ENCODE assay signal across 8 cellular contexts in the genomic region with DNA sequence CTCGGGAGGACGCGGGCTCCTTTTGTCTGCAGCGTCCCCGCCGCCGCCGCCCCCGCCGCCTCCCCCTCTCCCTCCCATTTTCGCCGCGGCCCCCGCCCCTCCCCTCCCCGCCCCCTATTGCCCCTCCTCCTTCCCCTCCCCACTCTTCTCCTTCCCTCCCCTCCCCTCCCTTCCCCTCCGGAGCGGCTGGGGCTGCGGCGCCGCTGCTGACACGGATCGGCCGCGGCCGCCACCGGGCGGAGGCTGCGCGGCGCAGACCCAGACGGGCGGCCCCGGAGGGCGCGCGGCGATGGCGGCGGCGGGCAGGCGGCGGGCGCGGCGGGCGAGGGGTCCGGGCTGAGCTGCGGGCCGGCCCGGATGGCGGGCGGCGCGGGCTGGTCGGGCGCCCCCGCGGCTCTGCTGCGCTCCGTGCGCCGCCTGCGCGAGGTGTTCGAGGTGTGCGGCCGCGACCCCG. TPM values are rescaled to one million over a fixed set of nuclear protein-coding genes. Genes with fewer than 3 reads are reported as not detected.
DNase-seq lines count a peak whose midpoint lies in the region; ATAC-seq, FAIRE-seq and TF ChIP-seq lines count a peak whose summit lies in the region.

A gene with protein sequence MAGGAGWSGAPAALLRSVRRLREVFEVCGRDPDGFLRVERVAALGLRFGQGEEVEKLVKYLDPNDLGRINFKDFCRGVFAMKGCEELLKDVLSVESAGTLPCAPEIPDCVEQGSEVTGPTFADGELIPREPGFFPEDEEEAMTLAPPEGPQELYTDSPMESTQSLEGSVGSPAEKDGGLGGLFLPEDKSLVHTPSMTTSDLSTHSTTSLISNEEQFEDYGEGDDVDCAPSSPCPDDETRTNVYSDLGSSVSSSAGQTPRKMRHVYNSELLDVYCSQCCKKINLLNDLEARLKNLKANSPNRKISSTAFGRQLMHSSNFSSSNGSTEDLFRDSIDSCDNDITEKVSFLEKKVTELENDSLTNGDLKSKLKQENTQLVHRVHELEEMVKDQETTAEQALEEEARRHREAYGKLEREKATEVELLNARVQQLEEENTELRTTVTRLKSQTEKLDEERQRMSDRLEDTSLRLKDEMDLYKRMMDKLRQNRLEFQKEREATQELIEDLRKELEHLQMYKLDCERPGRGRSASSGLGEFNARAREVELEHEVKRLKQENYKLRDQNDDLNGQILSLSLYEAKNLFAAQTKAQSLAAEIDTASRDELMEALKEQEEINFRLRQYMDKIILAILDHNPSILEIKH (plus strand): TSS at position 180 of the 454 bp plus-strand sequence. CDS start 178 bp downstream, at position 358.

- H3K27me3 ChIP-seq in ascending aorta (peaks cover 7% of the 10 kb centered on the region), SJCRH30 (no peaks in the 10 kb centered on the region)

- intact Hi-C loops in ascending aorta (cut with DNase I): no loop called here

- peaks cover 9 to 26% of the 10 kb centered on the region in 2 donors for H3K4me1 Mint-ChIP-seq in stimulated activated naive B cell treated with anti-CD40 and anti-IgM and Interleukin-4, amounts not matched to agents 10 μg/mL and 1 μg/mL and 100 μg/mL, for 72 hours

- no peaks in the 10 kb centered on the region for H3K36me3 ChIP-seq in ascending aorta
- no peaks in the 10 kb centered on the region for H3K36me3 ChIP-seq in SJCRH30

- peaks cover 3 to 5% of the 10 kb centered on the region in 2 donors for H3K36me3 Mint-ChIP-seq in stimulated activated naive B cell treated with anti-CD40 and anti-IgM and Interleukin-4, amounts not matched to agents 10 μg/mL and 1 μg/mL and 100 μg/mL, for 72 hours

- H3K4me3 Mint-ChIP-seq in stimulated activated naive B cell treated with anti-CD40 and anti-IgM and Interleukin-4, amounts not matched to agents 10 μg/mL and 1 μg/mL and 100 μg/mL, for 72 hours: peak within 1 kb of the TSS; percentile 75 to 81

- ATAC-seq in stimulated activated naive B cell treated with anti-CD40 and anti-IgM and Interleukin-4, amounts not matched to agents 10 μg/mL and 1 μg/mL and 100 μg/mL, for 72 hours (replicated peaks): peak; percentile 47 to 49

- H3K27ac Mint-ChIP-seq in stimulated activated naive B cell treated with anti-CD40 and anti-IgM and Interleukin-4, amounts not matched to agents 10 μg/mL and 1 μg/mL and 100 μg/mL, for 72 hours: no peak within 1 kb of the TSS

- no peak within 1 kb of the TSS for H3K27ac ChIP-seq in ascending aorta
- no peak within 1 kb of the TSS for H3K27ac ChIP-seq in SJCRH30

- FAIRE-seq in HTR-8/SVneo (lab: Jason Lieb, UNC): peak; percentile 13

- H3K9me3 Mint-ChIP-seq in stimulated activated naive B cell treated with anti-CD40 and anti-IgM and Interleukin-4, amounts not matched to agents 10 μg/mL and 1 μg/mL and 100 μg/mL, for 72 hours: no peaks in the 10 kb centered on the region

- H3K4me1 ChIP-seq in ascending aorta (peaks cover 4 to 6% of the 10 kb centered on the region in 2 donors), SJCRH30 (no peaks in the 10 kb centered on the region)

- peaks cover 59 to 74% of the 10 kb centered on the region in 2 donors for H3K27me3 Mint-ChIP-seq in stimulated activated naive B cell treated with anti-CD40 and anti-IgM and Interleukin-4, amounts not matched to agents 10 μg/mL and 1 μg/mL and 100 μg/mL, for 72 hours

- H3K4me3 ChIP-seq in AG10803 (ENCODE audit: low read length) (peak within 1 kb of the TSS; percentile 27; the same call in 1 of the 2 replicates), ascending aorta (peak within 1 kb of the TSS; percentile 51), iPS-18c (ENCODE audit: insufficient read depth, low read depth, low read length) (peak within 1 kb of the TSS; percentile 52), SJCRH30 (no peak within 1 kb of the TSS)

- H3K9me3 ChIP-seq in ascending aorta (no peaks in the 10 kb centered on the region), iPS-18c (ENCODE audit: control insufficient read depth, insufficient read depth, low read length) (no peaks in the 10 kb centered on the region), SJCRH30 (replicated peaks) (no peaks in the 10 kb centered on the region)

- TF ChIP-seq CTCF in AG10803 (conservative IDR thresholded peaks at IDR 0.05; ENCODE audit: low read length): no peak
- no peak for TF ChIP-seq CTCF in ascending aorta (IDR thresholded peaks at IDR 0.05)

- DNase-seq in AG10803 (ENCODE audit: low read depth): no peak
- peak; percentile 57 for DNase-seq in HTR-8/SVneo (ENCODE audit: insufficient read length, low spot score)
- no peak for DNase-seq in ascending aorta (ENCODE audit: low spot score in 2 of 2)
- no peak for DNase-seq in stimulated activated naive B cell treated with anti-CD40 and anti-IgM and Interleukin-4, amounts not matched to agents 10 μg/mL and 1 μg/mL and 100 μg/mL, for 72 hours
- no peak for DNase-seq in SJCRH30
- DNase-seq in activated CD4-positive, CD25-positive, alpha-beta regulatory T cell (lab: John Stamatoyannopoulos, UW): no peak
- no peak for DNase-seq in HCEC 1CT

RNA-seq across cellular contexts. Expression of the gene that starts here (rescaled TPM):
- total RNA-seq in ascending aorta: 0.85 TPM
- 0.04 and 0.05 TPM in 2 replicates for total RNA-seq in SJCRH30 (2014; rRNA removed; shearing (Covaris generic))
